ENCODE assay signal across 23 cellular contexts in the genomic region with DNA sequence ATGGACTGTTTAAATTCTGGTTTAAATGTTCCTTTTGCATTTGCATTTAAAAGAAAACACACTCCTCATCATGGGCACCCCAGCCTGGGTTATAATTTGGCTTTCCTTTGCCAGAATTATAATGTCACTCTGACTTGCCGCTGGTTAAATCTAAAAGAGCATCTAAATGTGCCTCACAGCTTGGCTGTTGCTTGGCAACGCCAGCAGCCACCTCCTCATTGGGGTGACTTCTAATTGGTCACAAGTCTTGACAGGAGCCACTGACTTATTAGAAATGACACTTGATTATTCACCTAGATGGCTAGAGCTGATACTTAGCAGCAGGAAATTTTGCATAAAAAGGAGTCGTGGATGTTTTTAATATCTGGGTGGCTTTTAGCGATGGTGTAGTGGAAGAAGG.
DNase-seq lines count a peak whose midpoint lies in the region; ATAC-seq and TF ChIP-seq lines count a peak whose summit lies in the region.
"Had no signal": no experiment of that assay in that cellular context is flagged by ENCODE, and none has a peak within 500 bp of the region (broad histone marks: within the 10 kb centered on the region; RNA-seq: fewer than 3 reads in every experiment).

No MANE protein-coding gene starts in this region.

- peaks cover 15 to 23% (median 18%) of the 10 kb centered on the region in 5 experiments for H3K9me3 Mint-ChIP-seq in brain

- peaks cover 3% of the 10 kb centered on the region for H3K27me3 Mint-ChIP-seq in brain

- no peaks in the 10 kb centered on the region for H3K36me3 ChIP-seq in colonic mucosa
- H3K36me3 ChIP-seq: left ventricle myocardium inferior, sigmoid colon, SJSA1 had no signal

- H3K4me3 ChIP-seq in colonic mucosa: no peak overlapping the region
- H3K4me3 ChIP-seq: BLaER1 treated with 17β-estradiol and CSF1 and Interleukin-3, amounts not matched to agents 10 nM and 100 nM; hepatocyte; left ventricle myocardium inferior; sigmoid colon; SJSA1 had no signal

- intact Hi-C loops in colonic mucosa (cut with DNase I): no loop called here

- ATAC-seq in HG02759 (IDR thresholded peaks at IDR 0.05; ENCODE audit: unreplicated experiment): no peak
- ATAC-seq: activated CD4-positive, alpha-beta T cell treated with anti-CD3 and anti-CD28 coated beads for 36 hours; foreskin keratinocyte had no signal

- H3K27me3 ChIP-seq in colonic mucosa: no peaks in the 10 kb centered on the region
- H3K27me3 ChIP-seq: BLaER1 treated with 17β-estradiol and CSF1 and Interleukin-3, amounts not matched to agents 10 nM and 100 nM; hepatocyte had no signal

- H3K36me3 Mint-ChIP-seq in brain: peaks cover 5% of the 10 kb centered on the region

- no peak overlapping the region for H3K9ac ChIP-seq in colonic mucosa (ENCODE audit: low read depth in 2 of 2, low read length in 2 of 2)
- H3K9ac ChIP-seq: BLaER1 treated with 17β-estradiol and CSF1 and Interleukin-3, amounts not matched to agents 10 nM and 100 nM had no signal

- no peaks in the 10 kb centered on the region for H3K4me1 ChIP-seq in colonic mucosa
- H3K4me1 ChIP-seq: foreskin keratinocyte, left ventricle myocardium inferior, sigmoid colon, SJSA1 had no signal

- H3K4me1 Mint-ChIP-seq in brain: peaks cover 22% of the 10 kb centered on the region

- DNase-seq in Ammon's horn (ENCODE audit: low spot score) (peak; percentile 40), NCI-H1092 treated with DMSO at 0.1 percent for 48 hours (lab: John Stamatoyannopoulos, UW) (peak; percentile 44), NCI-H2171 treated with DMSO at 0.1 percent for 48 hours (lab: John Stamatoyannopoulos, UW) (peak; percentile 32), colonic mucosa (no peak), A172 (ENCODE audit: low spot score) (no peak), COLO829 (ENCODE audit: low spot score) (no peak)
- DNase-seq: activated CD4-positive, alpha-beta T cell treated with anti-CD3 and anti-CD28 coated beads for 36 hours; activated naive CD4-positive, alpha-beta T cell treated with Interleukin-2 at 50 U/mL for 16 hours; activated T-cell treated with anti-CD3 and anti-CD28 coated beads, Interleukin-2, amount 50 U/mL, for 48 hours; effector memory CD4-positive, alpha-beta T cell; foreskin keratinocyte; left ventricle myocardium inferior; midbrain; NCI-H446; sigmoid colon had no signal

- H3K4me3 Mint-ChIP-seq in brain: peak overlapping the region in 4 of 5 experiments; percentile 9 to 64 (median 16)
- H3K4me3 Mint-ChIP-seq: activated CD4-positive, alpha-beta T cell treated with anti-CD3 and anti-CD28 coated beads for 36 hours; nephron; stimulated activated naive CD8-positive, alpha-beta T cell treated with anti-CD3 and anti-CD28 coated beads, Interleukin-15, Interleukin-2, amounts not matched to agents 100 ng/mL and 50 ng/mL, for 24 hours; T-helper 1 cell treated with Interleukin-12 subunit alpha and Interleukin-12 subunit beta and Interleukin-4 antibody, amounts not matched to agents 30 μg/mL and 1 μg/mL, for 36 hours had no signal

- no peak overlapping the region for H3K27ac ChIP-seq in colonic mucosa
- H3K27ac ChIP-seq: BLaER1 treated with 17β-estradiol and CSF1 and Interleukin-3, amounts not matched to agents 10 nM and 100 nM; foreskin keratinocyte; hepatocyte; left ventricle myocardium inferior; sigmoid colon; SJSA1 had no signal

- no peaks in the 10 kb centered on the region for H3K9me3 ChIP-seq in colonic mucosa

- H3K27ac Mint-ChIP-seq in brain: peak overlapping the region in 4 of 5 experiments; percentile 25 to 68 (median 45)
- H3K27ac Mint-ChIP-seq: activated CD4-positive, alpha-beta T cell treated with anti-CD3 and anti-CD28 coated beads for 36 hours; stimulated activated naive CD8-positive, alpha-beta T cell treated with anti-CD3 and anti-CD28 coated beads, Interleukin-15, Interleukin-2, amounts not matched to agents 100 ng/mL and 50 ng/mL, for 24 hours; T-helper 1 cell treated with Interleukin-12 subunit alpha and Interleukin-12 subunit beta and Interleukin-4 antibody, amounts not matched to agents 30 μg/mL and 1 μg/mL, for 36 hours had no signal

- no peak for TF ChIP-seq CTCF in brain (conservative IDR thresholded peaks at IDR 0.05)
- no peak for TF ChIP-seq CTCF in colonic mucosa (IDR thresholded peaks at IDR 0.05)

Comparison
In these comparisons a context has a peak if more than half of its experiments do, and no peak if none do; other contexts are left out.
1. DNase-seq: peak in Ammon's horn (single experiment), NCI-H1092 treated with DMSO at 0.1 percent for 48 hours (single experiment) and NCI-H2171 treated with DMSO at 0.1 percent for 48 hours (single experiment); none in colonic mucosa (single experiment), A172 (single experiment) and COLO829 (single experiment).